In the genomic region with DNA sequence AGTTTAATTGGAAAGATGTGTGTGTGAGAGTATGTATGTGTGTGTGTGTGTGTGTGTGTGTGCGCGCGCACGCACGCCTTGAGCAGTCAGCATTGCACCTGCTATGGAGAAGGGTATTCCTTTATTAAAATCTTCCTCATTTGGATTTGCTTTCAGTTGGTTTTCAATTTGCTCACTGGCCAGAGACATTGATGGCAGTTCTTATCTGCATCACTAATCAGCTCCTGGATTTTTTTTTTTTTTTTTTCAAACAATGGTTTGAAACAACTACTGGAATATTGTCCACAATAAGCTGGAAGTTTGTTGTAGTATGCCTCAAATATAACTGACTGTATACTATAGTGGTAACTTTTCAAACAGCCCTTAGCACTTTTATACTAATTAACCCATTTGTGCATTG, we compare ENCODE assay signal across 14 cellular contexts.
"Had no signal": no experiment of that assay in that cellular context is flagged by ENCODE, and none has a peak within 500 bp of the region (broad histone marks: within the 10 kb centered on the region; RNA-seq: fewer than 3 reads in every experiment).

No MANE protein-coding gene starts in this region.

- H3K4me1 ChIP-seq: suprapubic skin had no signal

- H3K4me3 ChIP-seq: esophagus muscularis mucosa, hepatocyte, sigmoid colon, spleen, suprapubic skin had no signal

- H3K27ac Mint-ChIP-seq: stimulated activated naive CD8-positive, alpha-beta T cell treated with anti-CD3 and anti-CD28 coated beads, Interleukin-15, Interleukin-2, amounts not matched to agents 100 ng/mL and 50 ng/mL, for 24 hours had no signal

- ATAC-seq: left lobe of liver had no signal

- H3K27ac ChIP-seq: hepatocyte, suprapubic skin had no signal

- H3K79me2 ChIP-seq: hepatocyte had no signal

- H3K4me3 Mint-ChIP-seq: nephron; stimulated activated naive CD8-positive, alpha-beta T cell treated with anti-CD3 and anti-CD28 coated beads, Interleukin-15, Interleukin-2, amounts not matched to agents 100 ng/mL and 50 ng/mL, for 24 hours had no signal

- H2AFZ ChIP-seq: hepatocyte had no signal

- DNase-seq: activated CD4-positive, alpha-beta T cell treated with anti-CD3 and anti-CD28 coated beads, Interleukin-2, amount 50 U/mL, for 4 hours; activated naive CD4-positive, alpha-beta T cell treated with anti-CD3 and anti-CD28 coated beads, Interleukin-2, amount 50 U/mL, for 16 hours; activated T-cell treated with anti-CD3 and anti-CD28 coated beads for 4 hours; amniotic stem cell; mammary epithelial cell; sigmoid colon; spleen had no signal

- H3K9me3 ChIP-seq: esophagus muscularis mucosa, sigmoid colon, spleen, suprapubic skin had no signal

- H3K27me3 ChIP-seq: esophagus muscularis mucosa, hepatocyte, sigmoid colon, spleen, suprapubic skin had no signal

- H3K4me2 ChIP-seq: hepatocyte had no signal

- H3K27me3 Mint-ChIP-seq: stimulated activated naive CD8-positive, alpha-beta T cell treated with anti-CD3 and anti-CD28 coated beads, Interleukin-15, Interleukin-2, amounts not matched to agents 100 ng/mL and 50 ng/mL, for 24 hours; type B pancreatic cell had no signal

- H3K9me3 Mint-ChIP-seq: nephron; stimulated activated naive CD8-positive, alpha-beta T cell treated with anti-CD3 and anti-CD28 coated beads, Interleukin-15, Interleukin-2, amounts not matched to agents 100 ng/mL and 50 ng/mL, for 24 hours; type B pancreatic cell had no signal
